16 cellular contexts compared by ENCODE assay signal in the genomic region with DNA sequence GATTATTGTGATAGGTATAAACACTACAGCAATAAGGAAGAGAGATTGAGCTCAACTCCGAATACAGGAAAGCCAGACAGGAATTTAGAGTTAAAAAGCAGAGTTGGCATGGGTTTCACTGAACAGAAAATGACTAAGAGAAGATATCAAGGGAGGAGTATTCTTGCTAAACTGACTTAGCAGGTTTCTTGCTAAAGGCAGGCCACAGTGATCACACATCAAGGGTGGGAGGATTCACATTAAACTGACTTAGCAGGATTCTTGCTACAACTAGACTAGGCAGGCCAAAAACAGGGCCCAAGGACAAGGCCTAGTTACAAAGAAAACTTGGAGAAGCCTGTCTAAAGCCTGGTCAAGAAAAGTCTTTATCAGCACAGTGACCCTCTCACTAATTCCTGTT.
"Had no signal": no experiment of that assay in that cellular context is flagged by ENCODE, and none has a peak within 500 bp of the region (broad histone marks: within the 10 kb centered on the region; RNA-seq: fewer than 3 reads in every experiment).

No MANE protein-coding gene starts in this region.

- H3K27ac ChIP-seq: ascending aorta, dorsolateral prefrontal cortex, lower lobe of right lung, neural progenitor cell, parathyroid adenoma, sigmoid colon, stomach, thoracic aorta had no signal

- H3K4me3 ChIP-seq: ascending aorta, dorsolateral prefrontal cortex, lower lobe of right lung, neural progenitor cell, sigmoid colon, stomach, thoracic aorta had no signal

- H3K9me3 ChIP-seq: ascending aorta, lower lobe of right lung, sigmoid colon, stomach, thoracic aorta had no signal

- ATAC-seq: activated naive CD8-positive, alpha-beta T cell treated with anti-CD3 and anti-CD28 coated beads, Interleukin-2, amount 50 U/mL, for 24 hours; left colon; lower lobe of right lung had no signal

- H3K4me1 Mint-ChIP-seq: activated CD4-positive, alpha-beta T cell treated with anti-CD3 and anti-CD28 coated beads, Interleukin-2, amount 10 ng/mL, durations not matched to agents 7 days and 5 days; activated naive CD8-positive, alpha-beta T cell treated with anti-CD3 and anti-CD28 coated beads, Interleukin-2, amount 50 U/mL, for 24 hours; immature natural killer cell; naive B cell; neural progenitor cell had no signal

- H3K79me2 ChIP-seq: parathyroid adenoma had no signal

- H3K4me1 ChIP-seq: ascending aorta, lower lobe of right lung, neural progenitor cell, parathyroid adenoma, sigmoid colon, stomach had no signal

- H3K4me2 ChIP-seq: neural progenitor cell had no signal

- H3K4me3 Mint-ChIP-seq: activated CD4-positive, alpha-beta T cell treated with anti-CD3 and anti-CD28 coated beads, Interleukin-2, amount 10 ng/mL, durations not matched to agents 7 days and 5 days; activated naive CD8-positive, alpha-beta T cell treated with anti-CD3 and anti-CD28 coated beads, Interleukin-2, amount 50 U/mL, for 24 hours; immature natural killer cell; naive B cell; neural progenitor cell had no signal

- H3K27me3 ChIP-seq: ascending aorta, neural progenitor cell, sigmoid colon, stomach had no signal

- DNase-seq: activated CD4-positive, alpha-beta T cell treated with anti-CD3 and anti-CD28 coated beads, Interleukin-2, amount 10 ng/mL, durations not matched to agents 7 days and 5 days; activated naive CD4-positive, alpha-beta T cell treated with Interleukin-2 at 50 U/mL for 16 hours; activated naive CD8-positive, alpha-beta T cell treated with anti-CD3 and anti-CD28 coated beads, Interleukin-2, amount 50 U/mL, for 24 hours; dorsolateral prefrontal cortex; foreskin melanocyte; immature natural killer cell; left colon; lower lobe of right lung; naive B cell; sigmoid colon; stimulated activated CD4-positive, alpha-beta T cell treated with anti-CD3 and anti-CD28 coated beads, Interleukin-1b, Interleukin-23, amount 100 ng/mL, for 48 hours; stomach had no signal

- H3K27ac Mint-ChIP-seq: activated CD4-positive, alpha-beta T cell treated with anti-CD3 and anti-CD28 coated beads, Interleukin-2, amount 10 ng/mL, durations not matched to agents 7 days and 5 days; activated naive CD8-positive, alpha-beta T cell treated with anti-CD3 and anti-CD28 coated beads, Interleukin-2, amount 50 U/mL, for 24 hours; immature natural killer cell; naive B cell; neural progenitor cell had no signal

- H3K9ac ChIP-seq: neural progenitor cell, parathyroid adenoma had no signal

- H3K9me3 Mint-ChIP-seq: activated CD4-positive, alpha-beta T cell treated with anti-CD3 and anti-CD28 coated beads, Interleukin-2, amount 10 ng/mL, durations not matched to agents 7 days and 5 days; activated naive CD8-positive, alpha-beta T cell treated with anti-CD3 and anti-CD28 coated beads, Interleukin-2, amount 50 U/mL, for 24 hours; neural progenitor cell had no signal

- H3K27me3 Mint-ChIP-seq: activated CD4-positive, alpha-beta T cell treated with anti-CD3 and anti-CD28 coated beads, Interleukin-2, amount 10 ng/mL, durations not matched to agents 7 days and 5 days; activated naive CD8-positive, alpha-beta T cell treated with anti-CD3 and anti-CD28 coated beads, Interleukin-2, amount 50 U/mL, for 24 hours; naive B cell had no signal

- H2AFZ ChIP-seq: neural progenitor cell, parathyroid adenoma had no signal

- H3K36me3 ChIP-seq: ascending aorta, lower lobe of right lung, neural progenitor cell, sigmoid colon, stomach, thoracic aorta had no signal

- H3K36me3 Mint-ChIP-seq: immature natural killer cell, naive B cell, neural progenitor cell had no signal
